In the genomic region with DNA sequence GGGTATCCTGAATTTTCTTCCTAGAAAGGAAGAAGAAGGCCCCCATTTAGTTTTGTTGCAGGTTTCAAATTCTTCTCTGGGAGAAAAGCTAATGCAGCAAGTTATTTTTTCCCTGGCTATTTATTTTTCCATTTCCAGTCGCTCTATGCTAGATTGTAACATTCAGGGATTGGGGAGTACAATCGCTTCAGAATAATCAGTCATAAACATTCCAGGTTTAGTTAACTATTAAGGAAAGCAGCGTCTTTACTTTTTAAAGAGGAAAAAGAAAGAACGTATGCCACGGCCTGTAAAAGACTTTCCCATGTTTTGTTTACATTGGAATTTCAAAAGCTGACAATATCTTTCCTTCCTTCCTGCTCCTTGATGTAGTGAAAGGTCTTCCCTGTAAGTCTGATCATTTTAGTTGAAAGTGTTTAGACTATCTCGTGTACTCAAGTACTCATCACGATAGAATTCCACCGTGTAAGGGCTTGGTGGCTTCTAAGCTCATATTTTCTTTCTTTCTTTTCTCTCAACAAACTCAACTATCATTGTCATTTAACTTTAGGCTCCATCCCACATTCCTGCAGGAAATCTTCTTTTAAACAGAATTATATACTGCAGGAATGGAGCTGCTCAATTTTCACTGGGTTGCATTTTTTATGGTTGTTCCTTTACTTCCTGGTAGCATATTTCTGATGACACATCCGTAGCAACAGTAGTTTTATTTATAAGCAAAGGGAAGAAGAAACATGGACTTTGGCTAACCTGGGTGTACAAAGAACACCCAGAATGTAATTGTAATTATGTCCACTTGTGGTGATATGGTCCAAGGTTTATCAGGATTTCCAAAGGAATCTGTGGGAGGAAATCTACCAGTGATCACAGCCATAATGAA, we compare ENCODE assay signal across 13 cellular contexts.
A peak's percentile ranks its signal among the peaks of the same experiment; 100 is the strongest.
DNase-seq lines count a peak whose midpoint lies in the region; ATAC-seq, FAIRE-seq and TF ChIP-seq lines count a peak whose summit lies in the region.
"Had no signal": no experiment of that assay in that cellular context is flagged by ENCODE, and none has a peak within 500 bp of the region (broad histone marks: within the 10 kb centered on the region; RNA-seq: fewer than 3 reads in every experiment).

No MANE protein-coding gene starts in this region.

- peaks cover 1% of the 10 kb centered on the region for H3K36me3 Mint-ChIP-seq in astrocyte (ENCODE audit: low read depth, unreplicated experiment)
- no peaks in the 10 kb centered on the region for H3K36me3 Mint-ChIP-seq in activated CD8-positive, alpha-beta T cell treated with anti-CD3 and anti-CD28 coated beads, Interleukin-2, amount 10 ng/mL, durations not matched to agents 7 days and 5 days (ENCODE audit: low read depth)
- H3K36me3 Mint-ChIP-seq: stimulated activated naive B cell treated with anti-CD40 and anti-IgM and Interleukin-4, amounts not matched to agents 10 μg/mL and 1 μg/mL and 100 μg/mL, for 72 hours had no signal

- 21% methylated on average over 9 of the region's 9 CpGs for WGBS in hepatocyte (ENCODE audit: low lambda C conversion rate, missing lambda C conversion rate)

- TF ChIP-seq CTCF in astrocyte (IDR thresholded peaks at IDR 0.05; ENCODE audit: insufficient read depth, low read depth, low read length) = peak; percentile 21
- peak; percentile 23 for TF ChIP-seq CTCF in hepatocyte (IDR thresholded peaks at IDR 0.05; ENCODE audit: poor library complexity)
- no peak for TF ChIP-seq CTCF in A673 (conservative IDR thresholded peaks at IDR 0.05; ENCODE audit: low read depth, low read length)

- peak; percentile 5 for FAIRE-seq in astrocyte (lab: Jason Lieb, UNC)
- FAIRE-seq: GM12878 had no signal

- no peaks in the 10 kb centered on the region for H3K9me2 ChIP-seq in hepatocyte (replicated peaks; ENCODE audit: insufficient read depth)

- CTCF ChIA-PET in activated CD8-positive, alpha-beta T cell treated with anti-CD3 and anti-CD28 coated beads, Interleukin-2, amount 10 ng/mL, durations not matched to agents 7 days and 5 days (lab: Charles Lee) = interaction anchor here (0.6 kb wide), 1 partner anchor 398 kb away, joined by 3 read pairs; no protein-coding TSS in a partner anchor
- CTCF ChIA-PET in A673 (lab: Charles Lee) = no interaction called here

- H3K27me3 Mint-ChIP-seq in astrocyte (ENCODE audit: low read depth, unreplicated experiment) = no peaks in the 10 kb centered on the region
- H3K27me3 Mint-ChIP-seq in activated CD8-positive, alpha-beta T cell treated with anti-CD3 and anti-CD28 coated beads, Interleukin-2, amount 10 ng/mL, durations not matched to agents 7 days and 5 days (ENCODE audit: low read depth) = no peaks in the 10 kb centered on the region
- H3K27me3 Mint-ChIP-seq: stimulated activated naive B cell treated with anti-CD40 and anti-IgM and Interleukin-4, amounts not matched to agents 10 μg/mL and 1 μg/mL and 100 μg/mL, for 72 hours had no signal

- H3K9me3 ChIP-seq in astrocyte (ENCODE audit: insufficient read depth, low read depth, low read length) (no peaks in the 10 kb centered on the region), hepatocyte (ENCODE audit: low read depth) (no peaks in the 10 kb centered on the region), A673 (ENCODE audit: low read depth, low read length, poor library complexity, severe bottlenecking) (no peaks in the 10 kb centered on the region)

- peaks cover 24% of the 10 kb centered on the region for H3K4me1 Mint-ChIP-seq in astrocyte (ENCODE audit: low read depth, unreplicated experiment)
- H3K4me1 Mint-ChIP-seq in activated CD8-positive, alpha-beta T cell treated with anti-CD3 and anti-CD28 coated beads, Interleukin-2, amount 10 ng/mL, durations not matched to agents 7 days and 5 days (ENCODE audit: low read depth) = no peaks in the 10 kb centered on the region
- H3K4me1 Mint-ChIP-seq: stimulated activated naive B cell treated with anti-CD40 and anti-IgM and Interleukin-4, amounts not matched to agents 10 μg/mL and 1 μg/mL and 100 μg/mL, for 72 hours had no signal

- H3K4me1 ChIP-seq in astrocyte (ENCODE audit: insufficient read depth, low read length) (peaks cover 18% of the 10 kb centered on the region), hepatocyte (ENCODE audit: insufficient read depth) (peaks cover 18% of the 10 kb centered on the region), A673 (ENCODE audit: insufficient read depth, low read length, poor library complexity, severe bottlenecking) (peaks cover 25% of the 10 kb centered on the region)

- DNase-seq in HPDE6-E6E7 (ENCODE audit: extremely low spot score) (peak; percentile 79), astrocyte (ENCODE audit: low read depth) (peak; percentile 85), hepatocyte (ENCODE audit: low spot score) (peak; percentile 75), stromal cell of bone marrow (ENCODE audit: low read depth) (peak; percentile 84), C1 segment of cervical spinal cord (lab: John Stamatoyannopoulos, UW) (no peak), A673 (ENCODE audit: low spot score) (no peak)
- no peak for DNase-seq in activated CD8-positive, alpha-beta T cell treated with anti-CD3 and anti-CD28 coated beads, Interleukin-2, amount 10 ng/mL, durations not matched to agents 7 days and 5 days
- DNase-seq: aorta; NCI-H1092 treated with DMSO at 0.1 percent for 48 hours; stimulated activated naive B cell treated with anti-CD40 and anti-IgM and Interleukin-4, amounts not matched to agents 10 μg/mL and 1 μg/mL and 100 μg/mL, for 72 hours had no signal

- H3K4me3 Mint-ChIP-seq in astrocyte (ENCODE audit: unreplicated experiment) = no peak overlapping the region
- no peak overlapping the region for H3K4me3 Mint-ChIP-seq in activated CD8-positive, alpha-beta T cell treated with anti-CD3 and anti-CD28 coated beads, Interleukin-2, amount 10 ng/mL, durations not matched to agents 7 days and 5 days
- H3K4me3 Mint-ChIP-seq: neural crest cell; stimulated activated naive B cell treated with anti-CD40 and anti-IgM and Interleukin-4, amounts not matched to agents 10 μg/mL and 1 μg/mL and 100 μg/mL, for 72 hours had no signal

- BruUV-seq in A673 (replicated peaks; lab: Mats Ljungman, UMichigan) = no TSS peak

- H3K79me2 ChIP-seq in astrocyte (ENCODE audit: insufficient read depth, low read length) (no peaks in the 10 kb centered on the region), hepatocyte (no peaks in the 10 kb centered on the region)

- no peak for ATAC-seq in activated CD8-positive, alpha-beta T cell treated with anti-CD3 and anti-CD28 coated beads, Interleukin-2, amount 10 ng/mL, durations not matched to agents 7 days and 5 days
- no peak for ATAC-seq in HG03025 (IDR thresholded peaks at IDR 0.05; ENCODE audit: low FRiP score, unreplicated experiment)
- ATAC-seq: GM12878; stimulated activated naive B cell treated with anti-CD40 and anti-IgM and Interleukin-4, amounts not matched to agents 10 μg/mL and 1 μg/mL and 100 μg/mL, for 72 hours had no signal

- H4K20me1 ChIP-seq in astrocyte (ENCODE audit: insufficient read depth, low read length) (no peaks in the 10 kb centered on the region), hepatocyte (ENCODE audit: insufficient read depth, poor library complexity, severe bottlenecking) (no peaks in the 10 kb centered on the region)

- H3K36me3 ChIP-seq in astrocyte (ENCODE audit: insufficient read depth, low read length) (no peaks in the 10 kb centered on the region), hepatocyte (replicated peaks; ENCODE audit: insufficient read depth, low read depth) (no peaks in the 10 kb centered on the region), A673 (ENCODE audit: insufficient read depth, low read length, poor library complexity, severe bottlenecking) (no peaks in the 10 kb centered on the region)

- no peak overlapping the region for H2AFZ ChIP-seq in astrocyte (ENCODE audit: low read depth, low read length)
- H2AFZ ChIP-seq in hepatocyte = peak overlapping the region; percentile 23

- H3K9ac ChIP-seq in astrocyte (ENCODE audit: low read length) = peak overlapping the region; percentile 33

- H3K4me3 ChIP-seq in astrocyte (ENCODE audit: insufficient read depth, low read depth, low read length) = no peak overlapping the region
- peak overlapping the region; percentile 9 for H3K4me3 ChIP-seq in hepatocyte
- no peak overlapping the region for H3K4me3 ChIP-seq in A673 (ENCODE audit: low read depth, low read length, poor library complexity, severe bottlenecking)
- H3K4me3 ChIP-seq: GM12878 had no signal

- peak overlapping the region; percentile 62 for H3K4me2 ChIP-seq in astrocyte (ENCODE audit: low read length)
- H3K4me2 ChIP-seq in hepatocyte = peak overlapping the region; percentile 67

- peak overlapping the region; percentile 60 for H3K27ac Mint-ChIP-seq in astrocyte (ENCODE audit: unreplicated experiment)
- no peak overlapping the region for H3K27ac Mint-ChIP-seq in activated CD8-positive, alpha-beta T cell treated with anti-CD3 and anti-CD28 coated beads, Interleukin-2, amount 10 ng/mL, durations not matched to agents 7 days and 5 days
- H3K27ac Mint-ChIP-seq: stimulated activated naive B cell treated with anti-CD40 and anti-IgM and Interleukin-4, amounts not matched to agents 10 μg/mL and 1 μg/mL and 100 μg/mL, for 72 hours had no signal

- POLR2A ChIA-PET in activated CD8-positive, alpha-beta T cell treated with anti-CD3 and anti-CD28 coated beads, Interleukin-2, amount 10 ng/mL, durations not matched to agents 7 days and 5 days (lab: Charles Lee) = no interaction called here
- POLR2A ChIA-PET in A673 (lab: Charles Lee; ENCODE audit: low non-redundant PET) = no interaction called here

- H3K27me3 ChIP-seq in astrocyte (ENCODE audit: insufficient read depth, low read length) (no peaks in the 10 kb centered on the region), hepatocyte (no peaks in the 10 kb centered on the region), A673 (replicated peaks; ENCODE audit: insufficient read depth, low read depth, low read length, poor library complexity) (peaks cover 32% of the 10 kb centered on the region)

- peak overlapping the region; percentile 57 for H3K27ac ChIP-seq in astrocyte (ENCODE audit: low read depth, low read length)
- H3K27ac ChIP-seq in hepatocyte = peak overlapping the region; percentile 89
- H3K27ac ChIP-seq in A673 (ENCODE audit: low read depth, low read length, poor library complexity, severe bottlenecking) = no peak overlapping the region

- H3K9me3 Mint-ChIP-seq in astrocyte (ENCODE audit: unreplicated experiment) = no peaks in the 10 kb centered on the region
- H3K9me3 Mint-ChIP-seq in activated CD8-positive, alpha-beta T cell treated with anti-CD3 and anti-CD28 coated beads, Interleukin-2, amount 10 ng/mL, durations not matched to agents 7 days and 5 days (ENCODE audit: insufficient read depth) = peaks cover 11% of the 10 kb centered on the region
- H3K9me3 Mint-ChIP-seq: neural crest cell had no signal

- intact Hi-C loops in A673 (cut with micrococcal nuclease; ENCODE audit: unreplicated experiment) = no loop called here

Comparison
In these comparisons a context has a peak if more than half of its experiments do, and no peak if none do; other contexts are left out.
1. DNase-seq: peak in HPDE6-E6E7 (single experiment), astrocyte (single experiment), hepatocyte (single experiment) and stromal cell of bone marrow (single experiment); none in C1 segment of cervical spinal cord (0 of 14), activated CD8-positive, alpha-beta T cell treated with anti-CD3 and anti-CD28 coated beads, Interleukin-2, amount 10 ng/mL, durations not matched to agents 7 days and 5 days (single experiment) and A673 (single experiment).